8 cellular contexts compared by ENCODE assay signal in the genomic region with DNA sequence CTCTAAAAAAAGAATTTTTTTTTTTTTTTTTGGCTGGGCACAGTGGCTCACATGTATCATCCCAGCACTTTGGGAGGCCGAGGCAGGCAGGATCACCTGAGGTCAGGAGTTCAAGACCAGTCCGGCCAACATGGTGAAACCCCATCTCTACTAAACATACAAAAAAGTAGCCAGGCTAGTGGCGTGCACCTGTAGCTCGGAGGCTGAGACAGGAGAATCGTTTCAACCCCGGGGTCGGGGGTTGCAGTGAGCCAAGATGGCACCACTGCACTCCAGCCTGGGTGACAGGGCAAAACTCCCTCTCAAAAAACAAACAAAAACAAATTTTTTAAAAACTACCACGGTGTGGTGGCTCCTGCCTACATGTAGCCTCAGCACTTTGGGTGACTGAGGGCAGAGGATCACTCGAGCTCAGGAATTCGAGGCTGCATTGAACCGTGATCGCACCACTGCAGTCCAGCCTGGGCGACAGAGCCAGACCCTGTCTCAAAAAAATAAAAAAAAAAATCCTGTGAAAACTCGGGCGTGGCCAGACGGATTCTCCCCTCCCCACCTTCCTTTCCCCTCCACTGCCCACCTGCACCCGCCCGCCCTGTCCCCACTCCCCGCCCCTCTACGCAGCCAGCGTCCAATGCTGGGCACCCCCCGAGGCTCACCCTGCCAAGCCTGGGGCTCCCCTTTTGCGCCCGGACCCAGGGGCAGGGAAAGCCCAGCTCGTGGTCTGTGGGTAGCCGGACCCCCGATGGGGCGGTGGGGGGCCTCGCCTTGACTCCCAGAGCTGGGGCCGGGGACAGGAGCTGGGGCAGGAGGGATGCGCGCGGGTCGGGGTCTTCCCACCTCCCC. TPM values are rescaled to one million over a fixed set of nuclear protein-coding genes. Genes with fewer than 3 reads are reported as not detected.
A peak's percentile ranks its signal among the peaks of the same experiment; 100 is the strongest.
DNase-seq lines count a peak whose midpoint lies in the region; ATAC-seq and TF ChIP-seq lines count a peak whose summit lies in the region.

No MANE protein-coding gene starts in this region.

- peak overlapping the region; percentile 65 for H3K4me3 ChIP-seq in CD8-positive, alpha-beta T cell (ENCODE audit: low read depth, low read length)
- H3K4me3 ChIP-seq in HUES64 (ENCODE audit: low read length) = peak overlapping the region; percentile 92
- H3K4me3 ChIP-seq in kidney epithelial cell (ENCODE audit: low read depth, low read length) = peak overlapping the region; percentile 94
- H3K4me3 ChIP-seq in stomach smooth muscle (ENCODE audit: low read length in 2 of 2) = peak overlapping the region; percentile 49 to 74

- peak in 1 of 7 experiments; percentile 32 for DNase-seq in CD8-positive, alpha-beta T cell
- DNase-seq in astrocyte of the hippocampus (ENCODE audit: low read depth, low spot score) = peak; percentile 39
- DNase-seq in kidney epithelial cell (ENCODE audit: low read depth) = no peak
- DNase-seq in medulla oblongata (ENCODE audit: extremely low spot score) = no peak
- DNase-seq in NCI-H510A (lab: John Stamatoyannopoulos, UW) = no peak

- peaks cover 10% of the 10 kb centered on the region for H3K36me3 Mint-ChIP-seq in CD8-positive, alpha-beta T cell

- 26% methylated on average over 34 of the region's 34 CpGs for WGBS in HUES64

- POLR2A ChIA-PET in CD8-positive, alpha-beta T cell (lab: Charles Lee) = interaction anchor here (1.2 to 3.2 kb wide), 2 partner anchors 16 to 37 kb away, joined by 7 to 28 read pairs; partner anchors contain the start of gene PRKRIP1

- H3K4me1 ChIP-seq in CD8-positive, alpha-beta T cell (ENCODE audit: insufficient read depth, low read length) = peaks cover 64% of the 10 kb centered on the region
- H3K4me1 ChIP-seq in HUES64 (ENCODE audit: insufficient read depth, low read length) (0 out of 2 replicates have a peak, but pooled peaks cover 11% of the 10 kb centered on the region), stomach smooth muscle (ENCODE audit: control insufficient read depth, insufficient read depth, low read length) (peaks cover 12% of the 10 kb centered on the region)

- H3K9me3 Mint-ChIP-seq in CD8-positive, alpha-beta T cell = no peaks in the 10 kb centered on the region

- H3K4me1 Mint-ChIP-seq in CD8-positive, alpha-beta T cell (ENCODE audit: low read depth) = peaks cover 61% of the 10 kb centered on the region

- TF ChIP-seq CTCF in CD8-positive, alpha-beta T cell (IDR thresholded peaks at IDR 0.05) = no peak
- no peak for TF ChIP-seq CTCF in kidney epithelial cell (IDR thresholded peaks at IDR 0.05; ENCODE audit: insufficient read depth, low read length, poor library complexity, severe bottlenecking)

- H3K4me3 Mint-ChIP-seq in CD8-positive, alpha-beta T cell = peak overlapping the region; percentile 80

- peak overlapping the region; percentile 55 for H3K27ac ChIP-seq in CD8-positive, alpha-beta T cell (ENCODE audit: low read depth, low read length)
- H3K27ac ChIP-seq in HUES64 (ENCODE audit: low read depth, low read length) = no peak overlapping the region
- no peak overlapping the region for H3K27ac ChIP-seq in stomach smooth muscle (ENCODE audit: low read length)

- H3K27me3 Mint-ChIP-seq in CD8-positive, alpha-beta T cell (ENCODE audit: low read depth) = no peaks in the 10 kb centered on the region

- ATAC-seq in CD8-positive, alpha-beta T cell = peak; percentile 25
- ATAC-seq in GM19467 (IDR thresholded peaks at IDR 0.05; ENCODE audit: unreplicated experiment) = peak; percentile 15

- intact Hi-C loops in CD8-positive, alpha-beta T cell (cut with DNase I, micrococcal nuclease) = loop anchor here (1.0 to 5.0 kb wide), 6 partner anchors 16 to 615 kb away; partner anchors contain the start of genes PRKRIP1 (in 2 of the 2) and CUX1 (in 1 of the 2)

- no peaks in the 10 kb centered on the region for H3K27me3 ChIP-seq in CD8-positive, alpha-beta T cell (ENCODE audit: insufficient read depth, low read length)
- no peaks in the 10 kb centered on the region for H3K27me3 ChIP-seq in HUES64 (ENCODE audit: insufficient read depth, low read length)
- no peaks in the 10 kb centered on the region for H3K27me3 ChIP-seq in kidney epithelial cell (ENCODE audit: control insufficient read depth, insufficient read depth, low read length)
- H3K27me3 ChIP-seq in stomach smooth muscle (ENCODE audit: control insufficient read depth in 1 of 2, insufficient read depth in 2 of 2, low read length in 2 of 2) = no peaks in the 10 kb centered on the region

- H3K36me3 ChIP-seq in CD8-positive, alpha-beta T cell (ENCODE audit: insufficient read depth, low read length) = no peaks in the 10 kb centered on the region
- H3K36me3 ChIP-seq in HUES64 (ENCODE audit: insufficient read depth, low read length) (0 out of 2 replicates have a peak, but pooled peaks cover 2% of the 10 kb centered on the region), kidney epithelial cell (ENCODE audit: control insufficient read depth, insufficient read depth, low read length) (no peaks in the 10 kb centered on the region), stomach smooth muscle (ENCODE audit: control insufficient read depth in 2 of 2, insufficient read depth in 2 of 2, low read length in 2 of 2) (no peaks in the 10 kb centered on the region)

- CTCF ChIA-PET in CD8-positive, alpha-beta T cell (lab: Charles Lee) = interaction anchor here (1.0 to 1.7 kb wide), 5 partner anchors 15 to 27 kb away, joined by 4 to 7 read pairs (median 5); no protein-coding TSS in a partner anchor

- H3K9me3 ChIP-seq in CD8-positive, alpha-beta T cell (ENCODE audit: low read length) = no peaks in the 10 kb centered on the region
- H3K9me3 ChIP-seq in HUES64 (ENCODE audit: insufficient read depth, low read depth, low read length) (no peaks in the 10 kb centered on the region), stomach smooth muscle (ENCODE audit: control insufficient read depth in 2 of 2, low read length in 2 of 2) (no peaks in the 10 kb centered on the region)

- H3K9ac ChIP-seq in HUES64 (ENCODE audit: low read depth, low read length) = peak overlapping the region; percentile 75
- H3K9ac ChIP-seq in stomach smooth muscle (ENCODE audit: low read length in 2 of 2) = peak overlapping the region in 1 of 2 donors; percentile 42

- peak overlapping the region; percentile 100 for H3K27ac Mint-ChIP-seq in CD8-positive, alpha-beta T cell

RNA-seq across cellular contexts. Expression of gene ORAI2, which starts 0.7 kb away (rescaled TPM):
- total RNA-seq in CD8-positive, alpha-beta T cell = 10 to 100 TPM; 20.4 to 25.5 TPM
- 16.3 TPM for polyA plus RNA-seq in HUES64 (2013, experiment 1 of 2)
- 20.5 TPM for polyA plus RNA-seq in HUES64 (2013, experiment 2 of 2)
- 47.2 and 56.2 TPM in 2 replicates for total RNA-seq in kidney epithelial cell

RNA-seq across cellular contexts. Expression of gene ALKBH4, which starts 32.0 kb away (rescaled TPM):
- total RNA-seq in CD8-positive, alpha-beta T cell = 1 to 10 TPM; 4.4 to 5.2 TPM
- polyA plus RNA-seq in HUES64 (2013, experiment 1 of 2) = 11.6 TPM
- polyA plus RNA-seq in HUES64 (2013, experiment 2 of 2) = 11.7 TPM
- 12.5 and 50.8 TPM in 2 replicates for total RNA-seq in kidney epithelial cell

RNA-seq across cellular contexts. Expression of gene LRWD1, which starts 32.1 kb away (rescaled TPM):
- total RNA-seq in CD8-positive, alpha-beta T cell = 10 to 100 TPM; 14.9 to 19.1 TPM
- 23.4 TPM for polyA plus RNA-seq in HUES64 (2013, experiment 1 of 2)
- polyA plus RNA-seq in HUES64 (2013, experiment 2 of 2) = 19.7 TPM
- total RNA-seq in kidney epithelial cell = 22.9 and 38.0 TPM in 2 replicates

RNA-seq across cellular contexts. Expression of gene PRKRIP1, which starts 36.5 kb away (rescaled TPM):
- total RNA-seq in CD8-positive, alpha-beta T cell = 10 to 100 TPM; 51.1 to 57.2 TPM
- 20.9 TPM for polyA plus RNA-seq in HUES64 (2013, experiment 1 of 2)
- polyA plus RNA-seq in HUES64 (2013, experiment 2 of 2) = 20.7 TPM
- 25.3 and 31.5 TPM in 2 replicates for total RNA-seq in kidney epithelial cell

RNA-seq across cellular contexts. Expression of gene POLR2J, which starts 46.0 kb away (rescaled TPM):
- total RNA-seq in CD8-positive, alpha-beta T cell = 10 to 100 TPM; 37.4 to 42.9 TPM
- polyA plus RNA-seq in HUES64 (2013, experiment 1 of 2) = 66.3 TPM
- 74.0 TPM for polyA plus RNA-seq in HUES64 (2013, experiment 2 of 2)
- 36.2 and 47.6 TPM in 2 replicates for total RNA-seq in kidney epithelial cell
